Comparison of ENCODE assay signal across 1 cellular context in the genomic region with DNA sequence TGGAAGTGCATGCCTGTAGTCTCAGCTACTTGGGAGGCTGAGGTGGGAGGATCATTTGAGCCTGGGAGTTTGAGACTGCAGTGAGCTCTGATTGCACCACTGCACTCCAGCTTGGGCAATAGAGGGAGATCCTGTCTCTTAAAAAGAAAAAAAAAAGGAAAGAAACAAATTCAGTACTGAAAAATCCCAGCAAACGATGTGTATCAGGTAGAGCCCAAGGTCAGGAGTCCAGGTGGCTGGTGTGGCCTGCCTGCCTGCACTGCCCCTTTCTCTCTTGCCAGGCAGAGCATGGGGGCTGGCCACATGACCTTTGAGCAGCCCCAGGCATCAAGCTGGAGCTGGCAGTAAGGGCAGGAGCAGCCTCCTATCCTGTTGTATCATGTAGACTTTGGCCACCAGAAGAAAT.
TF ChIP-seq lines count a peak whose summit lies in the region.

No MANE protein-coding gene starts in this region.

TF ChIP-seq in HepG2, 621 proteins besides CTCF, POLR2A, EP300 and RAD21 (continues in another document):
- TF ChIP-seq ZNF749 (CRISPR knock-in tag; IDR thresholded peaks at IDR 0.05; ENCODE audit: borderline replicate concordance) (no peak), SETDB1 (CRISPR knock-in tag; IDR thresholded peaks at IDR 0.05; ENCODE audit: borderline replicate concordance) (no peak), KLF12 (CRISPR knock-in tag; IDR thresholded peaks at IDR 0.05; ENCODE audit: borderline replicate concordance) (no peak), ZSCAN21 (CRISPR knock-in tag; IDR thresholded peaks at IDR 0.05; ENCODE audit: borderline replicate concordance) (no peak), SCMH1 (CRISPR knock-in tag; IDR thresholded peaks at IDR 0.05; ENCODE audit: borderline replicate concordance) (no peak), MBD4 (IDR thresholded peaks at IDR 0.05; ENCODE audit: borderline replicate concordance, low read length) (no peak), ARHGAP35 (CRISPR knock-in tag; IDR thresholded peaks at IDR 0.05; ENCODE audit: borderline replicate concordance) (no peak), SRSF4 (IDR thresholded peaks at IDR 0.05; ENCODE audit: low read depth, low read length, poor library complexity, severe bottlenecking) (no peak), GTF3A (CRISPR knock-in tag; conservative IDR thresholded peaks at IDR 0.05) (no peak), BHLHE40 (IDR thresholded peaks at IDR 0.05; ENCODE audit: low read length) (no peak), HNRNPUL1 (IDR thresholded peaks at IDR 0.05; ENCODE audit: low read depth, low read length) (no peak), BCL6 (CRISPR knock-in tag; IDR thresholded peaks at IDR 0.05) (no peak), ZNF34 (CRISPR knock-in tag; IDR thresholded peaks at IDR 0.05; ENCODE audit: borderline replicate concordance) (no peak), ZNF264 (CRISPR knock-in tag; IDR thresholded peaks at IDR 0.05) (peak; percentile 89; the same call in 1 of the 2 replicates), MAFG (CRISPR knock-in tag; IDR thresholded peaks at IDR 0.05) (no peak), ZSCAN25 (CRISPR knock-in tag; IDR thresholded peaks at IDR 0.05) (no peak), FOXK2 (IDR thresholded peaks at IDR 0.05) (no peak), PHF5A (CRISPR knock-in tag; IDR thresholded peaks at IDR 0.05; ENCODE audit: low read depth, unreplicated experiment) (no peak), ZNF530 (CRISPR knock-in tag; IDR thresholded peaks at IDR 0.05; ENCODE audit: low read depth) (no peak), MAF1 (CRISPR knock-in tag; IDR thresholded peaks at IDR 0.05; ENCODE audit: borderline replicate concordance) (no peak), ZMAT3 (CRISPR knock-in tag; conservative IDR thresholded peaks at IDR 0.05) (no peak), LCORL (IDR thresholded peaks at IDR 0.05) (no peak), LCORL (CRISPR knock-in tag; IDR thresholded peaks at IDR 0.05) (0 out of 2 replicates have a peak, but pooled peaks have one; percentile 22), ZNF740 (CRISPR knock-in tag; IDR thresholded peaks at IDR 0.05) (no peak), PAF1 (CRISPR knock-in tag; IDR thresholded peaks at IDR 0.05) (no peak), ZNF703 (CRISPR knock-in tag; IDR thresholded peaks at IDR 0.05; ENCODE audit: borderline replicate concordance) (no peak), CEBPB (IDR thresholded peaks at IDR 0.05; ENCODE audit: borderline replicate concordance, low read depth, low read length) (peak; percentile 74; the same call in 1 of the 2 replicates), RFXAP (CRISPR knock-in tag; IDR thresholded peaks at IDR 0.05; ENCODE audit: borderline replicate concordance) (no peak), IRX3 (CRISPR knock-in tag; IDR thresholded peaks at IDR 0.05; ENCODE audit: borderline replicate concordance, low read depth) (no peak), ZNF605 (CRISPR knock-in tag; IDR thresholded peaks at IDR 0.05) (no peak), AGO1 (IDR thresholded peaks at IDR 0.05; ENCODE audit: low read depth, low read length, poor library complexity, severe bottlenecking) (no peak), SUZ12 (IDR thresholded peaks at IDR 0.05; ENCODE audit: low read depth, low read length) (no peak), KDM5A (IDR thresholded peaks at IDR 0.05; ENCODE audit: borderline replicate concordance, low read length) (no peak), TCF7 (IDR thresholded peaks at IDR 0.05; ENCODE audit: low read depth) (no peak), ZFP36L2 (CRISPR knock-in tag; IDR thresholded peaks at IDR 0.05) (no peak), RXRB (CRISPR knock-in tag; IDR thresholded peaks at IDR 0.05; ENCODE audit: borderline replicate concordance) (peak; percentile 48; the same call in 1 of the 2 replicates), GABPB1 (CRISPR knock-in tag; IDR thresholded peaks at IDR 0.05) (no peak), TCF7L2 (IDR thresholded peaks at IDR 0.05; ENCODE audit: low read depth, low read length) (no peak), SALL1 (CRISPR knock-in tag; IDR thresholded peaks at IDR 0.05) (peak; percentile 90)
- TF ChIP-seq, protein P1, sequence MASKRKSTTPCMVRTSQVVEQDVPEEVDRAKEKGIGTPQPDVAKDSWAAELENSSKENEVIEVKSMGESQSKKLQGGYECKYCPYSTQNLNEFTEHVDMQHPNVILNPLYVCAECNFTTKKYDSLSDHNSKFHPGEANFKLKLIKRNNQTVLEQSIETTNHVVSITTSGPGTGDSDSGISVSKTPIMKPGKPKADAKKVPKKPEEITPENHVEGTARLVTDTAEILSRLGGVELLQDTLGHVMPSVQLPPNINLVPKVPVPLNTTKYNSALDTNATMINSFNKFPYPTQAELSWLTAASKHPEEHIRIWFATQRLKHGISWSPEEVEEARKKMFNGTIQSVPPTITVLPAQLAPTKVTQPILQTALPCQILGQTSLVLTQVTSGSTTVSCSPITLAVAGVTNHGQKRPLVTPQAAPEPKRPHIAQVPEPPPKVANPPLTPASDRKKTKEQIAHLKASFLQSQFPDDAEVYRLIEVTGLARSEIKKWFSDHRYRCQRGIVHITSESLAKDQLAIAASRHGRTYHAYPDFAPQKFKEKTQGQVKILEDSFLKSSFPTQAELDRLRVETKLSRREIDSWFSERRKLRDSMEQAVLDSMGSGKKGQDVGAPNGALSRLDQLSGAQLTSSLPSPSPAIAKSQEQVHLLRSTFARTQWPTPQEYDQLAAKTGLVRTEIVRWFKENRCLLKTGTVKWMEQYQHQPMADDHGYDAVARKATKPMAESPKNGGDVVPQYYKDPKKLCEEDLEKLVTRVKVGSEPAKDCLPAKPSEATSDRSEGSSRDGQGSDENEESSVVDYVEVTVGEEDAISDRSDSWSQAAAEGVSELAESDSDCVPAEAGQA (IDR thresholded peaks at IDR 0.05; ENCODE audit: low read depth) = no peak
- TF ChIP-seq, protein P1 (CRISPR knock-in tag; IDR thresholded peaks at IDR 0.05; ENCODE audit: borderline replicate concordance) = no peak
- TF ChIP-seq, protein P2, sequence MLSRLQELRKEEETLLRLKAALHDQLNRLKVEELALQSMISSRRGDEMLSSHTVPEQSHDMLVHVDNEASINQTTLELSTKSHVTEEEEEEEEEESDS (CRISPR knock-in tag; IDR thresholded peaks at IDR 0.05; ENCODE audit: borderline replicate concordance) = no peak
- TF ChIP-seq, protein P3, sequence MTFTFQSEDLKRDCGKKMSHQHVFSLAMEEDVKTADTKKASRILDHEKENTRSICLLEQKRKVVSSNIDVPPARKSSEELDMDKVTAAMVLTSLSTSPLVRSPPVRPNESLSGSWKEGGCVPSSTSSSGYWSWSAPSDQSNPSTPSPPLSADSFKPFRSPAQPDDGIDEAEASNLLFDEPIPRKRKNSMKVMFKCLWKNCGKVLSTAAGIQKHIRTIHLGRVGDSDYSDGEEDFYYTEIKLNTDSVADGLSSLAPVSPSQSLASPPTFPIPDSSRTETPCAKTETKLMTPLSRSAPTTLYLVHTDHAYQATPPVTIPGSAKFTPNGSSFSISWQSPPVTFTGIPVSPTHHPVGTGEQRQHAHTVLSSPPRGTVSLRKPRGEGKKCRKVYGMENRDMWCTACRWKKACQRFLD (CRISPR knock-in tag; IDR thresholded peaks at IDR 0.05; ENCODE audit: borderline replicate concordance) = no peak
- TF ChIP-seq, protein P4, sequence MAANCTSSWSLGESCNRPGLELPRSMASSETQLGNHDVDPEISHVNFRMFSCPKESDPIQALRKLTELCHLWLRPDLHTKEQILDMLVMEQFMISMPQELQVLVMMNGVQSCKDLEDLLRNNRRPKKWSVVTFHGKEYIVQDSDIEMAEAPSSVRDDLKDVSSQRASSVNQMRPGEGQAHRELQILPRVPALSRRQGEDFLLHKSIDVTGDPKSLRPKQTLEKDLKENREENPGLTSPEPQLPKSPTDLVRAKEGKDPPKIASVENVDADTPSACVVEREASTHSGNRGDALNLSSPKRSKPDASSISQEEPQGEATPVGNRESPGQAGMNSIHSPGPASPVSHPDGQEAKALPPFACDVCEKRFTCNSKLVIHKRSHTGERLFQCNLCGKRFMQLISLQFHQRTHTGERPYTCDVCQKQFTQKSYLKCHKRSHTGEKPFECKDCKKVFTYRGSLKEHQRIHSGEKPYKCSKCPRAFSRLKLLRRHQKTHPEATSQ (CRISPR knock-in tag; IDR thresholded peaks at IDR 0.05; ENCODE audit: borderline replicate concordance) = no peak
- TF ChIP-seq, protein P5, sequence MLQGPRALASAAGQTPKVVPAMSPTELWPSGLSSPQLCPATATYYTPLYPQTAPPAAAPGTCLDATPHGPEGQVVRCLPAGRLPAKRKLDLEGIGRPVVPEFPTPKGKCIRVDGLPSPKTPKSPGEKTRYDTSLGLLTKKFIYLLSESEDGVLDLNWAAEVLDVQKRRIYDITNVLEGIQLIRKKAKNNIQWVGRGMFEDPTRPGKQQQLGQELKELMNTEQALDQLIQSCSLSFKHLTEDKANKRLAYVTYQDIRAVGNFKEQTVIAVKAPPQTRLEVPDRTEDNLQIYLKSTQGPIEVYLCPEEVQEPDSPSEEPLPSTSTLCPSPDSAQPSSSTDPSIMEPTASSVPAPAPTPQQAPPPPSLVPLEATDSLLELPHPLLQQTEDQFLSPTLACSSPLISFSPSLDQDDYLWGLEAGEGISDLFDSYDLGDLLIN (CRISPR knock-in tag; IDR thresholded peaks at IDR 0.05; ENCODE audit: borderline replicate concordance) = no peak
- TF ChIP-seq, protein P6, sequence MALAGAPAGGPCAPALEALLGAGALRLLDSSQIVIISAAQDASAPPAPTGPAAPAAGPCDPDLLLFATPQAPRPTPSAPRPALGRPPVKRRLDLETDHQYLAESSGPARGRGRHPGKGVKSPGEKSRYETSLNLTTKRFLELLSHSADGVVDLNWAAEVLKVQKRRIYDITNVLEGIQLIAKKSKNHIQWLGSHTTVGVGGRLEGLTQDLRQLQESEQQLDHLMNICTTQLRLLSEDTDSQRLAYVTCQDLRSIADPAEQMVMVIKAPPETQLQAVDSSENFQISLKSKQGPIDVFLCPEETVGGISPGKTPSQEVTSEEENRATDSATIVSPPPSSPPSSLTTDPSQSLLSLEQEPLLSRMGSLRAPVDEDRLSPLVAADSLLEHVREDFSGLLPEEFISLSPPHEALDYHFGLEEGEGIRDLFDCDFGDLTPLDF (CRISPR knock-in tag; IDR thresholded peaks at IDR 0.05) = no peak
- TF ChIP-seq, protein P7, sequence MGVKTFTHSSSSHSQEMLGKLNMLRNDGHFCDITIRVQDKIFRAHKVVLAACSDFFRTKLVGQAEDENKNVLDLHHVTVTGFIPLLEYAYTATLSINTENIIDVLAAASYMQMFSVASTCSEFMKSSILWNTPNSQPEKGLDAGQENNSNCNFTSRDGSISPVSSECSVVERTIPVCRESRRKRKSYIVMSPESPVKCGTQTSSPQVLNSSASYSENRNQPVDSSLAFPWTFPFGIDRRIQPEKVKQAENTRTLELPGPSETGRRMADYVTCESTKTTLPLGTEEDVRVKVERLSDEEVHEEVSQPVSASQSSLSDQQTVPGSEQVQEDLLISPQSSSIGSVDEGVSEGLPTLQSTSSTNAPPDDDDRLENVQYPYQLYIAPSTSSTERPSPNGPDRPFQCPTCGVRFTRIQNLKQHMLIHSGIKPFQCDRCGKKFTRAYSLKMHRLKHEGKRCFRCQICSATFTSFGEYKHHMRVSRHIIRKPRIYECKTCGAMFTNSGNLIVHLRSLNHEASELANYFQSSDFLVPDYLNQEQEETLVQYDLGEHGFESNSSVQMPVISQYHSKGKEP (CRISPR knock-in tag; IDR thresholded peaks at IDR 0.05) = no peak
- TF ChIP-seq, protein P8, sequence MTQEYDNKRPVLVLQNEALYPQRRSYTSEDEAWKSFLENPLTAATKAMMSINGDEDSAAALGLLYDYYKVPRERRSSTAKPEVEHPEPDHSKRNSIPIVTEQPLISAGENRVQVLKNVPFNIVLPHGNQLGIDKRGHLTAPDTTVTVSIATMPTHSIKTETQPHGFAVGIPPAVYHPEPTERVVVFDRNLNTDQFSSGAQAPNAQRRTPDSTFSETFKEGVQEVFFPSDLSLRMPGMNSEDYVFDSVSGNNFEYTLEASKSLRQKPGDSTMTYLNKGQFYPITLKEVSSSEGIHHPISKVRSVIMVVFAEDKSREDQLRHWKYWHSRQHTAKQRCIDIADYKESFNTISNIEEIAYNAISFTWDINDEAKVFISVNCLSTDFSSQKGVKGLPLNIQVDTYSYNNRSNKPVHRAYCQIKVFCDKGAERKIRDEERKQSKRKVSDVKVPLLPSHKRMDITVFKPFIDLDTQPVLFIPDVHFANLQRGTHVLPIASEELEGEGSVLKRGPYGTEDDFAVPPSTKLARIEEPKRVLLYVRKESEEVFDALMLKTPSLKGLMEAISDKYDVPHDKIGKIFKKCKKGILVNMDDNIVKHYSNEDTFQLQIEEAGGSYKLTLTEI (CRISPR knock-in tag; conservative IDR thresholded peaks at IDR 0.05) = no peak
